4 cellular contexts compared by ENCODE assay signal in the genomic region with DNA sequence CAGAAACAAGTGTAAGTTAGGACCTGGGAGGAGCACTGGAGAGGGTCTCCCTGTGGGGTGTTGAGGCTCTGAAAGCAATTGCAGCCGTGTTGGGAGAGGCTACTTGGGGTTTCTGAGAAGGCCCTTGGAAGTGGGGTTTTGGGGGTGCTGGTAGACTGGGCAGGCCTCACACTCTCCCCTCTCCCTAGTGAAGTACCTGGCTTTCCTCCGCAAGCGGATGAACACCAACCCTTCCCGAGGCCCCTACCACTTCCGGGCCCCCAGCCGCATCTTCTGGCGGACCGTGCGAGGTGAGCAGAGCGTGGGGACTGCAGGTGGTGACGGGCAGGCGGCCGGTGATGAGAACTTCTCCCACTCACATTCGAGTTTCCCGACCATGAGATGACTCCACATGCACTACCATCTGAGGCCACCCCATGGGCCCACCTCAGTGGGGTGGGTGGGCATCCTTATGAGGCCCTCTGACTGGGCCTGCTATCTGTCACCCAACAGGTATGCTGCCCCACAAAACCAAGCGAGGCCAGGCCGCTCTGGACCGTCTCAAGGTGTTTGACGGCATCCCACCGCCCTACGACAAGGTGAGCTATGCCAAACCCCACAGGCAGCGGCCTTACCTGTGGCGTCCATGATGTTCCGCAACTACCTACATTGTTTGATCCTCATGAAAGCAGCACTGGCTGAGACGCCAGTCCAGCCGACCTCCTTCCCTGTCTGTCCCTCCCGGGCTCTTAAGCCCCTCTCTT. TPM values are rescaled to one million over a fixed set of nuclear protein-coding genes. Genes with fewer than 3 reads are reported as not detected.
A peak's percentile ranks its signal among the peaks of the same experiment; 100 is the strongest.
DNase-seq lines count a peak whose midpoint lies in the region; ATAC-seq and TF ChIP-seq lines count a peak whose summit lies in the region.

No MANE protein-coding gene starts in this region.

- peak overlapping the region in 5 of 12 donors; percentile 83 to 93 (median 89) for H3K27ac ChIP-seq in heart left ventricle

- H3K4me3 ChIP-seq in fibroblast of pulmonary artery (replicated peaks; ENCODE audit: low read depth, low read length) = peak overlapping the region; percentile 100
- peak overlapping the region in 2 of 12 donors; percentile 75 to 97 for H3K4me3 ChIP-seq in heart left ventricle

- DNase-seq in HFFc6 (no peak), fibroblast of pulmonary artery (ENCODE audit: low read depth) (no peak), amygdala (lab: John Stamatoyannopoulos, UW) (no peak), heart left ventricle (no peak)

- no peaks in the 10 kb centered on the region for H3K9me3 ChIP-seq in heart left ventricle

- H3K4me1 ChIP-seq in heart left ventricle = peaks cover 6 to 51% (median 25%) of the 10 kb centered on the region in 12 donors

- H3K27ac Mint-ChIP-seq in HFFc6 = peak overlapping the region; percentile 98

- no peaks in the 10 kb centered on the region for H3K27me3 ChIP-seq in heart left ventricle

- intact Hi-C loops in heart left ventricle (cut with DNase I) = no loop called here

- no peak for TF ChIP-seq POLR2A in heart left ventricle (IDR thresholded peaks at IDR 0.05)

- H3K27me3 Mint-ChIP-seq in HFFc6 (ENCODE audit: insufficient read depth) = peaks cover 48% of the 10 kb centered on the region

- H3K4me3 Mint-ChIP-seq in HFFc6 = peak overlapping the region; percentile 98

- no peak for TF ChIP-seq CTCF in HFFc6 (IDR thresholded peaks at IDR 0.05)
- TF ChIP-seq CTCF in fibroblast of pulmonary artery (IDR thresholded peaks at IDR 0.05; ENCODE audit: low read length, missing control alignments) = no peak
- no peak for TF ChIP-seq CTCF in heart left ventricle (IDR thresholded peaks at IDR 0.05)

- no peak for ATAC-seq in heart left ventricle

- 84 to 88% (median 86%) methylated on average over 26 to 27 of the region's 27 CpGs for WGBS in heart left ventricle, 4 donors

- H3K9me3 Mint-ChIP-seq in HFFc6 = peaks cover 34% of the 10 kb centered on the region

- H3K36me3 Mint-ChIP-seq in HFFc6 (ENCODE audit: low read depth) = peaks cover 49% of the 10 kb centered on the region

- H3K36me3 ChIP-seq in heart left ventricle = peaks cover 5 to 57% (median 40%) of the 10 kb centered on the region in 9 donors

- peaks cover 10% of the 10 kb centered on the region; the same call in 1 of the 2 replicates for H3K4me1 Mint-ChIP-seq in HFFc6 (ENCODE audit: low read depth)

RNA-seq across cellular contexts. Expression of a gene that starts 3.0 kb away (rescaled TPM):
- 1,000 to 10,000 TPM; 2,015 to 2,373 (median 2,179) TPM for total RNA-seq in HFFc6 (2021; fragmentation: NEBNext Ultra II Directional; extraction: Animal tissue kit (Norgen Biotek cat#: 25700))
- total RNA-seq in heart left ventricle = 1,000 to 10,000 TPM in 8 of 9 donors, 100 to 1,000 TPM in 1; 876 to 1,739 (median 1,261) TPM
- 1,000 to 10,000 TPM; 1,194 to 2,850 TPM for polyA plus RNA-seq in heart left ventricle

RNA-seq across cellular contexts. Expression of a gene that starts 5.8 kb away (rescaled TPM):
- total RNA-seq in HFFc6 (2021; fragmentation: NEBNext Ultra II Directional; extraction: Animal tissue kit (Norgen Biotek cat#: 25700)) = 1,000 to 10,000 TPM; 1,343 to 1,545 (median 1,429) TPM
- total RNA-seq in heart left ventricle = 1,000 to 10,000 TPM in 5 of 9 donors, 100 to 1,000 TPM in 4; 778 to 1,895 (median 1,011) TPM
- 1,000 to 10,000 TPM; 2,258 to 2,723 TPM for polyA plus RNA-seq in heart left ventricle

RNA-seq across cellular contexts. Expression of a gene that starts 16.4 kb away (rescaled TPM):
- 10 to 100 TPM in 2 of 6 experiments, 1 to 10 TPM in 4; 4.9 to 12.5 (median 9.4) TPM for total RNA-seq in HFFc6 (2021; fragmentation: NEBNext Ultra II Directional; extraction: Animal tissue kit (Norgen Biotek cat#: 25700))
- total RNA-seq in heart left ventricle = 10 to 100 TPM in 1 of 9 donors, 1 to 10 TPM in 8; 1.7 to 13.4 (median 2.4) TPM
- 1 to 10 TPM; 2.9 to 5.5 TPM for polyA plus RNA-seq in heart left ventricle

RNA-seq across cellular contexts. Expression of a gene that starts 22.0 kb away (rescaled TPM):
- total RNA-seq in HFFc6 (2021; fragmentation: NEBNext Ultra II Directional; extraction: Animal tissue kit (Norgen Biotek cat#: 25700)) = 10 to 100 TPM; 33.2 to 39.3 (median 37.4) TPM
- 100 to 1,000 TPM in 2 of 9 donors, 10 to 100 TPM in 7; 57.3 to 317 (median 69.2) TPM for total RNA-seq in heart left ventricle
- polyA plus RNA-seq in heart left ventricle = 10 to 100 TPM; 46.7 to 54.6 TPM

RNA-seq across cellular contexts. Expression of a gene that starts 37.3 kb away (rescaled TPM):
- total RNA-seq in HFFc6 (2021; fragmentation: NEBNext Ultra II Directional; extraction: Animal tissue kit (Norgen Biotek cat#: 25700)) = 100 to 1,000 TPM; 117 to 316 (median 287) TPM
- 10 to 100 TPM in 4 of 9 donors, 1 to 10 TPM in 5; 3.8 to 50.8 (median 9.6) TPM for total RNA-seq in heart left ventricle
- polyA plus RNA-seq in heart left ventricle = 10 to 100 TPM; 16.3 to 16.8 TPM
